8 cellular contexts compared by ENCODE assay signal in the genomic region with DNA sequence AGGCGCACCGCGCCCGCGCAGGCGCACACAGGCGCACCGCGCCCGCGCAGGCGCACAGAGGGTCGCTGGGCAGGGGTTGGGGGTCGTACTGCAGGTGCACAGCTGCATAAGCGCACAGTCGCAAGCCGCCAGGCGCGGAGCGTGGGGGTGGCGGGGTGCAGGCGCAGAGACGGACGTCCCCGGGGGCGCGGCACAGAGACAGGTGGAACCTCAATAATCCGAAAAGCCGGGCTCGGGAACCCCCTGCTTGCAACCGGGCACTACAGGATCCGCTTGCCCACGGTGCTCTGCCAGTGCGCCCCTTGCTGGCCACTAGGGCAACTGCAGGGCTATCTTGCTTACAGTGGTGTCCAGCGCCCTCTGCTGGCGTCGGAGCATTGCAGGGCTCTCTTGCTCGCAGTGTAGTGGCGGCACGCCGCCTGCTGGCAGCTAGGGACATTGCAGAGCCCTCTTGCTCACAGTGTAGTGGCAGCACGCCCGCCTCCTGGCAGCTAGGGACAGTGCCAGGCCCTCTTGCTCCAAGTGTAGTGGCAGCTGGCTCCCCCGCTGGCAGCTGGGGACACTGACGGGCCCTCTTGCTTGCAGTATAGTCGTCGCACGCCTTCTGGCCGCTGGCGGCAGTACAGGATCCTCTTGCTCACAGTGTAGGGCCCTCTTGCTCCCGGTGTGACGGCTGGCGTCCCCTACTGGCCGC. TPM values are rescaled to one million over a fixed set of nuclear protein-coding genes. Genes with fewer than 3 reads are reported as not detected.
DNase-seq lines count a peak whose midpoint lies in the region; ATAC-seq and TF ChIP-seq lines count a peak whose summit lies in the region.

No MANE protein-coding gene starts in this region.

- H3K4me1 ChIP-seq in right atrium auricular region, result no peaks in the 10 kb centered on the region

- TF ChIP-seq CTCF in right atrium auricular region (IDR thresholded peaks at IDR 0.05), result peak in 1 of 2 donors; percentile 47
- peak; percentile 100 for TF ChIP-seq CTCF in WTC11 (IDR thresholded peaks at IDR 0.05)
- TF ChIP-seq CTCF in cardiac fibroblast (IDR thresholded peaks at IDR 0.05; ENCODE audit: low read depth, low read length), result peak; percentile 75

- H3K4me3 ChIP-seq in right atrium auricular region (no peak overlapping the region), cardiac fibroblast (replicated peaks in 1 of 2; ENCODE audit: low read depth in 2 of 2, low read length in 2 of 2) (no peak overlapping the region)

- DNase-seq in Right ventricle myocardium inferior (ENCODE audit: missing footprints) (peak; percentile 89), right atrium auricular region (ENCODE audit: low spot score) (no peak), WTC11 (ENCODE audit: low spot score) (peak; percentile 94), cardiac fibroblast (ENCODE audit: low read depth in 2 of 2) (peak; percentile 13 to 63), lung microvascular endothelial cell (ENCODE audit: low read depth in 2 of 2) (peak; percentile 64 to 73), mesenteric fat pad (ENCODE audit: low spot score) (no peak)
- peak; percentile 59 for DNase-seq in stimulated activated CD8-positive, alpha-beta memory T cell treated with anti-CD3 and anti-CD28 coated beads, Interleukin-7, amount 100 ng/mL, for 24 hours (ENCODE audit: low read depth)

- POLR2A ChIA-PET in WTC11 (lab: Charles Lee), result no interaction called here

- no peaks in the 10 kb centered on the region for H3K36me3 ChIP-seq in right atrium auricular region

- CTCF ChIA-PET in WTC11 (lab: Charles Lee), result interaction anchor here (0.5 to 1.3 kb wide), 18 partner anchors 9 to 358 kb away, joined by 3 to 10 read pairs (median 5); partner anchors contain the start of genes ALKAL2 and FAM110C

- H3K27me3 ChIP-seq in right atrium auricular region, result no peaks in the 10 kb centered on the region

- H3K36me3 Mint-ChIP-seq in WTC11, result peaks cover 10% of the 10 kb centered on the region

- H3K4me3 Mint-ChIP-seq in WTC11, result no peak overlapping the region

- H3K27ac ChIP-seq in right atrium auricular region, result no peak overlapping the region

- ATAC-seq in Right ventricle myocardium inferior (peak; percentile 79), WTC11 (peak; percentile 98), GM18517 (IDR thresholded peaks at IDR 0.05; ENCODE audit: unreplicated experiment) (no peak)

- no peak overlapping the region for H3K27ac Mint-ChIP-seq in WTC11

- no peaks in the 10 kb centered on the region for H3K4me1 Mint-ChIP-seq in WTC11

- H3K27me3 Mint-ChIP-seq in WTC11 (ENCODE audit: low read depth), result peaks cover 5% of the 10 kb centered on the region; the same call in 1 of the 2 replicates

- intact Hi-C loops in Right ventricle myocardium inferior (cut with DNase I), result no loop called here

- H3K9me3 ChIP-seq in right atrium auricular region, result no peaks in the 10 kb centered on the region

- H3K9me3 Mint-ChIP-seq in WTC11, result peaks cover 10% of the 10 kb centered on the region

TF ChIP-seq in WTC11, 78 proteins besides CTCF, POLR2A, EP300 and RAD21 (continues in another document):
- TF ChIP-seq CDX4 (CRISPR knock-in tag; IDR thresholded peaks at IDR 0.05; ENCODE audit: borderline replicate concordance) (no peak), OVOL2 (CRISPR knock-in tag; IDR thresholded peaks at IDR 0.05; ENCODE audit: borderline replicate concordance) (no peak), E2F1 (CRISPR knock-in tag; IDR thresholded peaks at IDR 0.05) (no peak), SOX15 (CRISPR knock-in tag; IDR thresholded peaks at IDR 0.05) (no peak)
- TF ChIP-seq, protein P1, sequence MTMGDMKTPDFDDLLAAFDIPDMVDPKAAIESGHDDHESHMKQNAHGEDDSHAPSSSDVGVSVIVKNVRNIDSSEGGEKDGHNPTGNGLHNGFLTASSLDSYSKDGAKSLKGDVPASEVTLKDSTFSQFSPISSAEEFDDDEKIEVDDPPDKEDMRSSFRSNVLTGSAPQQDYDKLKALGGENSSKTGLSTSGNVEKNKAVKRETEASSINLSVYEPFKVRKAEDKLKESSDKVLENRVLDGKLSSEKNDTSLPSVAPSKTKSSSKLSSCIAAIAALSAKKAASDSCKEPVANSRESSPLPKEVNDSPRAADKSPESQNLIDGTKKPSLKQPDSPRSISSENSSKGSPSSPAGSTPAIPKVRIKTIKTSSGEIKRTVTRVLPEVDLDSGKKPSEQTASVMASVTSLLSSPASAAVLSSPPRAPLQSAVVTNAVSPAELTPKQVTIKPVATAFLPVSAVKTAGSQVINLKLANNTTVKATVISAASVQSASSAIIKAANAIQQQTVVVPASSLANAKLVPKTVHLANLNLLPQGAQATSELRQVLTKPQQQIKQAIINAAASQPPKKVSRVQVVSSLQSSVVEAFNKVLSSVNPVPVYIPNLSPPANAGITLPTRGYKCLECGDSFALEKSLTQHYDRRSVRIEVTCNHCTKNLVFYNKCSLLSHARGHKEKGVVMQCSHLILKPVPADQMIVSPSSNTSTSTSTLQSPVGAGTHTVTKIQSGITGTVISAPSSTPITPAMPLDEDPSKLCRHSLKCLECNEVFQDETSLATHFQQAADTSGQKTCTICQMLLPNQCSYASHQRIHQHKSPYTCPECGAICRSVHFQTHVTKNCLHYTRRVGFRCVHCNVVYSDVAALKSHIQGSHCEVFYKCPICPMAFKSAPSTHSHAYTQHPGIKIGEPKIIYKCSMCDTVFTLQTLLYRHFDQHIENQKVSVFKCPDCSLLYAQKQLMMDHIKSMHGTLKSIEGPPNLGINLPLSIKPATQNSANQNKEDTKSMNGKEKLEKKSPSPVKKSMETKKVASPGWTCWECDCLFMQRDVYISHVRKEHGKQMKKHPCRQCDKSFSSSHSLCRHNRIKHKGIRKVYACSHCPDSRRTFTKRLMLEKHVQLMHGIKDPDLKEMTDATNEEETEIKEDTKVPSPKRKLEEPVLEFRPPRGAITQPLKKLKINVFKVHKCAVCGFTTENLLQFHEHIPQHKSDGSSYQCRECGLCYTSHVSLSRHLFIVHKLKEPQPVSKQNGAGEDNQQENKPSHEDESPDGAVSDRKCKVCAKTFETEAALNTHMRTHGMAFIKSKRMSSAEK (CRISPR knock-in tag; IDR thresholded peaks at IDR 0.05; ENCODE audit: borderline replicate concordance), result 0 out of 2 replicates have a peak, but pooled peaks have one; percentile 39
- TF ChIP-seq, protein P2, sequence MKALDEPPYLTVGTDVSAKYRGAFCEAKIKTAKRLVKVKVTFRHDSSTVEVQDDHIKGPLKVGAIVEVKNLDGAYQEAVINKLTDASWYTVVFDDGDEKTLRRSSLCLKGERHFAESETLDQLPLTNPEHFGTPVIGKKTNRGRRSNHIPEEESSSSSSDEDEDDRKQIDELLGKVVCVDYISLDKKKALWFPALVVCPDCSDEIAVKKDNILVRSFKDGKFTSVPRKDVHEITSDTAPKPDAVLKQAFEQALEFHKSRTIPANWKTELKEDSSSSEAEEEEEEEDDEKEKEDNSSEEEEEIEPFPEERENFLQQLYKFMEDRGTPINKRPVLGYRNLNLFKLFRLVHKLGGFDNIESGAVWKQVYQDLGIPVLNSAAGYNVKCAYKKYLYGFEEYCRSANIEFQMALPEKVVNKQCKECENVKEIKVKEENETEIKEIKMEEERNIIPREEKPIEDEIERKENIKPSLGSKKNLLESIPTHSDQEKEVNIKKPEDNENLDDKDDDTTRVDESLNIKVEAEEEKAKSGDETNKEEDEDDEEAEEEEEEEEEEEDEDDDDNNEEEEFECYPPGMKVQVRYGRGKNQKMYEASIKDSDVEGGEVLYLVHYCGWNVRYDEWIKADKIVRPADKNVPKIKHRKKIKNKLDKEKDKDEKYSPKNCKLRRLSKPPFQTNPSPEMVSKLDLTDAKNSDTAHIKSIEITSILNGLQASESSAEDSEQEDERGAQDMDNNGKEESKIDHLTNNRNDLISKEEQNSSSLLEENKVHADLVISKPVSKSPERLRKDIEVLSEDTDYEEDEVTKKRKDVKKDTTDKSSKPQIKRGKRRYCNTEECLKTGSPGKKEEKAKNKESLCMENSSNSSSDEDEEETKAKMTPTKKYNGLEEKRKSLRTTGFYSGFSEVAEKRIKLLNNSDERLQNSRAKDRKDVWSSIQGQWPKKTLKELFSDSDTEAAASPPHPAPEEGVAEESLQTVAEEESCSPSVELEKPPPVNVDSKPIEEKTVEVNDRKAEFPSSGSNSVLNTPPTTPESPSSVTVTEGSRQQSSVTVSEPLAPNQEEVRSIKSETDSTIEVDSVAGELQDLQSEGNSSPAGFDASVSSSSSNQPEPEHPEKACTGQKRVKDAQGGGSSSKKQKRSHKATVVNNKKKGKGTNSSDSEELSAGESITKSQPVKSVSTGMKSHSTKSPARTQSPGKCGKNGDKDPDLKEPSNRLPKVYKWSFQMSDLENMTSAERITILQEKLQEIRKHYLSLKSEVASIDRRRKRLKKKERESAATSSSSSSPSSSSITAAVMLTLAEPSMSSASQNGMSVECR (CRISPR knock-in tag; IDR thresholded peaks at IDR 0.05; ENCODE audit: borderline replicate concordance), result no peak
- TF ChIP-seq, protein P3, sequence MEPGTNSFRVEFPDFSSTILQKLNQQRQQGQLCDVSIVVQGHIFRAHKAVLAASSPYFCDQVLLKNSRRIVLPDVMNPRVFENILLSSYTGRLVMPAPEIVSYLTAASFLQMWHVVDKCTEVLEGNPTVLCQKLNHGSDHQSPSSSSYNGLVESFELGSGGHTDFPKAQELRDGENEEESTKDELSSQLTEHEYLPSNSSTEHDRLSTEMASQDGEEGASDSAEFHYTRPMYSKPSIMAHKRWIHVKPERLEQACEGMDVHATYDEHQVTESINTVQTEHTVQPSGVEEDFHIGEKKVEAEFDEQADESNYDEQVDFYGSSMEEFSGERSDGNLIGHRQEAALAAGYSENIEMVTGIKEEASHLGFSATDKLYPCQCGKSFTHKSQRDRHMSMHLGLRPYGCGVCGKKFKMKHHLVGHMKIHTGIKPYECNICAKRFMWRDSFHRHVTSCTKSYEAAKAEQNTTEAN (CRISPR knock-in tag; IDR thresholded peaks at IDR 0.05), result no peak

RNA-seq across cellular contexts. Expression of gene FAM110C, which starts 34.9 kb away (rescaled TPM):
- 2.9 TPM for total RNA-seq in Right ventricle myocardium inferior
- total RNA-seq in right atrium auricular region, result 10 to 100 TPM in 1 of 2 donors, 1 to 10 TPM in 1; 8.3 to 12.4 TPM
- 6.1 to 7.7 TPM (median 7.3 TPM) in 3 replicates for total RNA-seq in WTC11 (2021)
- under 0.01 and 0.44 TPM in 2 replicates for total RNA-seq in lung microvascular endothelial cell
- 1.4 TPM for total RNA-seq in mesenteric fat pad

Comparison
In these comparisons a context has a peak if more than half of its experiments do, and no peak if none do; other contexts are left out.
1. DNase-seq: peak in Right ventricle myocardium inferior (single experiment), WTC11 (single experiment), cardiac fibroblast (2 of 2), lung microvascular endothelial cell (2 of 2) and stimulated activated CD8-positive, alpha-beta memory T cell treated with anti-CD3 and anti-CD28 coated beads, Interleukin-7, amount 100 ng/mL, for 24 hours (single experiment); none in right atrium auricular region (single experiment) and mesenteric fat pad (single experiment).